ENCODE assay signal across 17 cellular contexts in the genomic region with DNA sequence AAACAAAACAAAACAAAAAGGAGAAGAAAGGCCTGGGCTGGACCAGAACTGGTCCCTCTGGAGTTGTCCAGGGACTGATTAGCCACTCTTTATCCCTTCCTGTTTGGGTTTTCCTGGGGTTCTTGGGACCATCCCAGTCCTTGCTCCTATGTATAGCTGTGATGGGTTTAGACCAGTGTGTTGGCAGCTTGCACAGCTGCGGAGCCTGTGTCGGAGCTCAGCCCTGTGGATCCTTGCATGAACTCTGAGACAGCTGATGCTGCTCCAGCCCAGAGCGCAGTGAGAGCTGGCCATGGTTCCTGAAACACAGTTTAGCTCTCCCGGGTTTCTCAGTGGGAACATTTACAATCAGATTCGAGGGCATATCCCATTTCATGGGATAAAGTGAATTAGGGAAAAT. TPM values are rescaled to one million over a fixed set of nuclear protein-coding genes. Genes with fewer than 3 reads are reported as not detected.
DNase-seq lines count a peak whose midpoint lies in the region; ATAC-seq and TF ChIP-seq lines count a peak whose summit lies in the region.
"Had no signal": no experiment of that assay in that cellular context is flagged by ENCODE, and none has a peak within 500 bp of the region (broad histone marks: within the 10 kb centered on the region; RNA-seq: fewer than 3 reads in every experiment).

No MANE protein-coding gene starts in this region.

- H3K36me3 ChIP-seq in GM23338 (ENCODE audit: insufficient read depth) (peaks cover 14% of the 10 kb centered on the region), sigmoid colon (peaks cover 0 to 28% (median 6%) of the 10 kb centered on the region in 4 donors)

- no peaks in the 10 kb centered on the region for H3K9me3 ChIP-seq in sigmoid colon

- peak overlapping the region; percentile 48; the same call in 1 of the 2 replicates for H3K27ac ChIP-seq in GM23338 (ENCODE audit: low read depth)
- peak overlapping the region in 1 of 4 donors; percentile 29 for H3K27ac ChIP-seq in sigmoid colon

- H3K27ac Mint-ChIP-seq in GM23338 (0 out of 2 replicates have a peak overlapping the region, but pooled peaks have one; percentile 47), brain (peak overlapping the region in 3 of 5 experiments; percentile 34 to 73 (median 58))
- H3K27ac Mint-ChIP-seq in activated T-helper 2 cell treated with anti-CD3 and anti-CD28 coated beads, Interferon-gamma antibody, Interleukin-2, Interleukin-4, amounts not matched to agents 10 μg/mL and 5 μg/mL and 100 μg/mL, durations not matched to agents 14 hours and 24 hours and 36 hours = no peak overlapping the region
- H3K27ac Mint-ChIP-seq: activated CD8-positive, alpha-beta memory T cell treated with anti-CD3 and anti-CD28 coated beads, Interleukin-2, amount 10 ng/mL, durations not matched to agents 7 days and 5 days had no signal

- TF ChIP-seq CTCF in GM23338 (conservative IDR thresholded peaks at IDR 0.05; ENCODE audit: low read depth in 2 of 2) (no peak), brain (conservative IDR thresholded peaks at IDR 0.05) (no peak), sigmoid colon (IDR thresholded peaks at IDR 0.05) (no peak)

- H3K9me3 Mint-ChIP-seq in GM23338 = no peaks in the 10 kb centered on the region
- H3K9me3 Mint-ChIP-seq in brain = no peaks in the 10 kb centered on the region
- H3K9me3 Mint-ChIP-seq in activated T-helper 2 cell treated with anti-CD3 and anti-CD28 coated beads, Interferon-gamma antibody, Interleukin-2, Interleukin-4, amounts not matched to agents 10 μg/mL and 5 μg/mL and 100 μg/mL, durations not matched to agents 14 hours and 24 hours and 36 hours = no peaks in the 10 kb centered on the region

- H3K27me3 Mint-ChIP-seq in GM23338 (ENCODE audit: insufficient read depth, low read depth, poor library complexity) = peaks cover 11% of the 10 kb centered on the region
- no peaks in the 10 kb centered on the region for H3K27me3 Mint-ChIP-seq in brain
- no peaks in the 10 kb centered on the region for H3K27me3 Mint-ChIP-seq in activated T-helper 2 cell treated with anti-CD3 and anti-CD28 coated beads, Interferon-gamma antibody, Interleukin-2, Interleukin-4, amounts not matched to agents 10 μg/mL and 5 μg/mL and 100 μg/mL, durations not matched to agents 14 hours and 24 hours and 36 hours (ENCODE audit: low read depth)
- H3K27me3 Mint-ChIP-seq: activated CD8-positive, alpha-beta memory T cell treated with anti-CD3 and anti-CD28 coated beads, Interleukin-2, amount 10 ng/mL, durations not matched to agents 7 days and 5 days had no signal

- no peak overlapping the region for H3K4me3 ChIP-seq in GM23338
- H3K4me3 ChIP-seq in sigmoid colon = no peak overlapping the region

- intact Hi-C loops in sigmoid colon (cut with DNase I) = no loop called here
- intact Hi-C loops in activated T-helper 2 cell treated with anti-CD3 and anti-CD28 coated beads, Interferon-gamma antibody, Interleukin-2, Interleukin-4, amounts not matched to agents 10 μg/mL and 5 μg/mL and 100 μg/mL, durations not matched to agents 14 hours and 24 hours and 36 hours (cut with micrococcal nuclease) = loop anchor here (5.0 kb wide), 1 partner anchor 39 kb away; no protein-coding TSS in a partner anchor

- no peak overlapping the region for H3K4me3 Mint-ChIP-seq in GM23338
- H3K4me3 Mint-ChIP-seq in brain = peak overlapping the region in 1 of 5 experiments; percentile 3
- no peak overlapping the region for H3K4me3 Mint-ChIP-seq in activated T-helper 2 cell treated with anti-CD3 and anti-CD28 coated beads, Interferon-gamma antibody, Interleukin-2, Interleukin-4, amounts not matched to agents 10 μg/mL and 5 μg/mL and 100 μg/mL, durations not matched to agents 14 hours and 24 hours and 36 hours (ENCODE audit: low read depth)
- H3K4me3 Mint-ChIP-seq: activated CD8-positive, alpha-beta memory T cell treated with anti-CD3 and anti-CD28 coated beads, Interleukin-2, amount 10 ng/mL, durations not matched to agents 7 days and 5 days had no signal

- no peak for ATAC-seq in GM23338
- no peak for ATAC-seq in GM18909 (IDR thresholded peaks at IDR 0.05; ENCODE audit: poor library complexity, unreplicated experiment)
- ATAC-seq: activated CD8-positive, alpha-beta memory T cell treated with anti-CD3 and anti-CD28 coated beads, Interleukin-2, amount 10 ng/mL, durations not matched to agents 7 days and 5 days; esophagus mucosa had no signal

- H3K4me1 Mint-ChIP-seq in GM23338 (peaks cover 32% of the 10 kb centered on the region), brain (peaks cover 43% of the 10 kb centered on the region)
- H3K4me1 Mint-ChIP-seq in activated T-helper 2 cell treated with anti-CD3 and anti-CD28 coated beads, Interferon-gamma antibody, Interleukin-2, Interleukin-4, amounts not matched to agents 10 μg/mL and 5 μg/mL and 100 μg/mL, durations not matched to agents 14 hours and 24 hours and 36 hours (ENCODE audit: low read depth) = peaks cover 11% of the 10 kb centered on the region

- peaks cover 14% of the 10 kb centered on the region for H4K20me1 ChIP-seq in GM23338 (replicated peaks; ENCODE audit: insufficient read depth)

- H3K36me3 Mint-ChIP-seq in GM23338 (ENCODE audit: low read depth) (peaks cover 38% of the 10 kb centered on the region), brain (peaks cover 7% of the 10 kb centered on the region)
- H3K36me3 Mint-ChIP-seq in activated T-helper 2 cell treated with anti-CD3 and anti-CD28 coated beads, Interferon-gamma antibody, Interleukin-2, Interleukin-4, amounts not matched to agents 10 μg/mL and 5 μg/mL and 100 μg/mL, durations not matched to agents 14 hours and 24 hours and 36 hours (ENCODE audit: low read depth) = no peaks in the 10 kb centered on the region

- 46 to 65% methylated on average over 5 of the region's 5 CpGs for WGBS in sigmoid colon, 2 donors

- no peaks in the 10 kb centered on the region for H3F3A ChIP-seq in GM23338 (replicated peaks; ENCODE audit: low read depth)

- no peak for DNase-seq in GM23338 (ENCODE audit: low spot score)
- DNase-seq in left kidney (ENCODE audit: low read depth, low spot score) = peak; percentile 68
- DNase-seq in sigmoid colon = peak; percentile 57
- no peak for DNase-seq in AG20443 (ENCODE audit: low spot score)
- DNase-seq in activated T-helper 2 cell treated with anti-CD3 and anti-CD28 coated beads, Interferon-gamma antibody, Interleukin-2, Interleukin-4, amounts not matched to agents 10 μg/mL and 5 μg/mL and 100 μg/mL, durations not matched to agents 14 hours and 24 hours and 36 hours (ENCODE audit: low spot score) = no peak
- DNase-seq: activated CD4-positive, alpha-beta T cell treated with anti-CD3 and anti-CD28 coated beads for 1 hour; activated CD8-positive, alpha-beta memory T cell treated with anti-CD3 and anti-CD28 coated beads, Interleukin-2, amount 10 ng/mL, durations not matched to agents 7 days and 5 days; activated naive CD4-positive, alpha-beta T cell treated with Interleukin-2 at 50 U/mL for 16 hours; AML-193; dermis blood vessel endothelial cell; GDM1; H7; NCI-H1417 treated with DMSO at 0.1 percent for 48 hours; NCI-H226 had no signal

- no peak overlapping the region for H2AFZ ChIP-seq in GM23338

- H3K79me2 ChIP-seq in GM23338 (replicated peaks; ENCODE audit: insufficient read depth) = peaks cover 47% of the 10 kb centered on the region

- H3K4me1 ChIP-seq in GM23338 (ENCODE audit: insufficient read depth) (peaks cover 15% of the 10 kb centered on the region), sigmoid colon (peaks cover 0 to 23% (median 12%) of the 10 kb centered on the region in 4 donors)

- TF ChIP-seq POLR2A in sigmoid colon (IDR thresholded peaks at IDR 0.05) = no peak

- TF ChIP-seq EP300 in sigmoid colon (IDR thresholded peaks at IDR 0.05) = no peak

- H3K9me2 ChIP-seq in GM23338 (ENCODE audit: insufficient read depth) = no peaks in the 10 kb centered on the region

- H3K4me2 ChIP-seq in GM23338 = no peak overlapping the region

- H3K27me3 ChIP-seq in GM23338 (ENCODE audit: insufficient read depth) (no peaks in the 10 kb centered on the region), sigmoid colon (no peaks in the 10 kb centered on the region)

TF ChIP-seq in GM23338, 12 proteins besides CTCF, POLR2A, EP300 and RAD21 (continues in another document):
- no peak for TF ChIP-seq ZNF331 (CRISPR knock-in tag; IDR thresholded peaks at IDR 0.05; ENCODE audit: low read depth)
- TF ChIP-seq, protein P1, sequence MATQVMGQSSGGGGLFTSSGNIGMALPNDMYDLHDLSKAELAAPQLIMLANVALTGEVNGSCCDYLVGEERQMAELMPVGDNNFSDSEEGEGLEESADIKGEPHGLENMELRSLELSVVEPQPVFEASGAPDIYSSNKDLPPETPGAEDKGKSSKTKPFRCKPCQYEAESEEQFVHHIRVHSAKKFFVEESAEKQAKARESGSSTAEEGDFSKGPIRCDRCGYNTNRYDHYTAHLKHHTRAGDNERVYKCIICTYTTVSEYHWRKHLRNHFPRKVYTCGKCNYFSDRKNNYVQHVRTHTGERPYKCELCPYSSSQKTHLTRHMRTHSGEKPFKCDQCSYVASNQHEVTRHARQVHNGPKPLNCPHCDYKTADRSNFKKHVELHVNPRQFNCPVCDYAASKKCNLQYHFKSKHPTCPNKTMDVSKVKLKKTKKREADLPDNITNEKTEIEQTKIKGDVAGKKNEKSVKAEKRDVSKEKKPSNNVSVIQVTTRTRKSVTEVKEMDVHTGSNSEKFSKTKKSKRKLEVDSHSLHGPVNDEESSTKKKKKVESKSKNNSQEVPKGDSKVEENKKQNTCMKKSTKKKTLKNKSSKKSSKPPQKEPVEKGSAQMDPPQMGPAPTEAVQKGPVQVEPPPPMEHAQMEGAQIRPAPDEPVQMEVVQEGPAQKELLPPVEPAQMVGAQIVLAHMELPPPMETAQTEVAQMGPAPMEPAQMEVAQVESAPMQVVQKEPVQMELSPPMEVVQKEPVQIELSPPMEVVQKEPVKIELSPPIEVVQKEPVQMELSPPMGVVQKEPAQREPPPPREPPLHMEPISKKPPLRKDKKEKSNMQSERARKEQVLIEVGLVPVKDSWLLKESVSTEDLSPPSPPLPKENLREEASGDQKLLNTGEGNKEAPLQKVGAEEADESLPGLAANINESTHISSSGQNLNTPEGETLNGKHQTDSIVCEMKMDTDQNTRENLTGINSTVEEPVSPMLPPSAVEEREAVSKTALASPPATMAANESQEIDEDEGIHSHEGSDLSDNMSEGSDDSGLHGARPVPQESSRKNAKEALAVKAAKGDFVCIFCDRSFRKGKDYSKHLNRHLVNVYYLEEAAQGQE (IDR thresholded peaks at IDR 0.05; ENCODE audit: unreplicated experiment) = no peak

RNA-seq across cellular contexts. Expression of a gene that starts 16.9 kb away (rescaled TPM):
- 91.8 and 122 TPM in 2 replicates for total RNA-seq in GM23338 (2014; rRNA removed; shearing (Covaris generic))
- polyA plus RNA-seq in GM23338 (2016; fragmentation: Nextera tagmentation; extraction: Ambion mirVana) = 45.0 and 50.4 TPM in 2 replicates
- polyA plus RNA-seq in brain (ENCODE audit: insufficient read depth, low read depth, low replicate concordance) = 27.8 TPM
- total RNA-seq in sigmoid colon = 10 to 100 TPM; 21.3 to 66.5 (median 29.1) TPM
- polyA plus RNA-seq in sigmoid colon = 100 to 1,000 TPM in 1 of 3 donors, 10 to 100 TPM in 2; 88.1 to 138 (median 99.6) TPM
- 17.4 and 22.2 TPM in 2 replicates for total RNA-seq in activated T-helper 2 cell treated with anti-CD3 and anti-CD28 coated beads, Interferon-gamma antibody, Interleukin-2, Interleukin-4, amounts not matched to agents 10 μg/mL and 5 μg/mL and 100 μg/mL, durations not matched to agents 14 hours and 24 hours and 36 hours

Comparison
In these comparisons a context has a peak if more than half of its experiments do, and no peak if none do; other contexts are left out.
1. DNase-seq: peak in left kidney (single experiment) and sigmoid colon (single experiment); none in GM23338 (single experiment), AG20443 (single experiment) and activated T-helper 2 cell treated with anti-CD3 and anti-CD28 coated beads, Interferon-gamma antibody, Interleukin-2, Interleukin-4, amounts not matched to agents 10 μg/mL and 5 μg/mL and 100 μg/mL, durations not matched to agents 14 hours and 24 hours and 36 hours (single experiment).